Comparison of ENCODE assay signal across 8 cellular contexts in genomic region chr9:91131433-91131839, GRCh38.
DNase-seq lines count a peak whose midpoint lies in the region; ATAC-seq, FAIRE-seq and TF ChIP-seq lines count a peak whose summit lies in the region.

No MANE protein-coding gene starts in this region.

- H3K9me3 ChIP-seq in lower lobe of right lung (no peaks in the 10 kb centered on the region), upper lobe of right lung (no peaks in the 10 kb centered on the region)

- CTCF ChIA-PET in activated naive CD4-positive, alpha-beta T cell treated with anti-CD3 and anti-CD28 coated beads for 36 hours (lab: Charles Lee), result interaction anchor here (0.6 to 1.6 kb wide), 5 partner anchors 12 to 295 kb away, joined by 3 to 10 read pairs (median 3); no protein-coding TSS in a partner anchor

- peak; percentile 60 for ATAC-seq in GM18867 (IDR thresholded peaks at IDR 0.05; ENCODE audit: unreplicated experiment)
- peak; percentile 69 to 79 for ATAC-seq in lower lobe of right lung
- peak; percentile 70 for ATAC-seq in upper lobe of right lung
- ATAC-seq in GM19035 (IDR thresholded peaks at IDR 0.05; ENCODE audit: unreplicated experiment), result no peak

- H3K4me3 Mint-ChIP-seq in activated naive CD4-positive, alpha-beta T cell treated with anti-CD3 and anti-CD28 coated beads for 36 hours, result no peak overlapping the region

- H3K4me1 Mint-ChIP-seq in activated naive CD4-positive, alpha-beta T cell treated with anti-CD3 and anti-CD28 coated beads for 36 hours (ENCODE audit: low read depth), result peaks cover 15% of the 10 kb centered on the region

- H3K36me3 ChIP-seq in lower lobe of right lung, result no peaks in the 10 kb centered on the region
- H3K36me3 ChIP-seq in upper lobe of right lung, result no peaks in the 10 kb centered on the region

- H3K27me3 ChIP-seq in lower lobe of right lung (ENCODE audit: low read depth), result no peaks in the 10 kb centered on the region
- no peaks in the 10 kb centered on the region for H3K27me3 ChIP-seq in upper lobe of right lung

- TF ChIP-seq CTCF in NB4 (IDR thresholded peaks at IDR 0.05; ENCODE audit: low read depth, low read length) (no peak), lower lobe of right lung (IDR thresholded peaks at IDR 0.05) (no peak), upper lobe of right lung (IDR thresholded peaks at IDR 0.05) (no peak)

- FAIRE-seq in GM12892 (lab: Jason Lieb, UNC), result no peak

- intact Hi-C loops in activated naive CD4-positive, alpha-beta T cell treated with anti-CD3 and anti-CD28 coated beads for 36 hours (cut with micrococcal nuclease), result loop anchor here (1.0 to 2.0 kb wide), 7 partner anchors 16 to 83 kb away; no protein-coding TSS in a partner anchor
- intact Hi-C loops in lower lobe of right lung (cut with DNase I), result no loop called here
- intact Hi-C loops in upper lobe of right lung (cut with DNase I), result no loop called here

- no peak overlapping the region for H3K27ac ChIP-seq in lower lobe of right lung
- no peak overlapping the region for H3K27ac ChIP-seq in upper lobe of right lung

- no peaks in the 10 kb centered on the region for H3K9me3 Mint-ChIP-seq in activated naive CD4-positive, alpha-beta T cell treated with anti-CD3 and anti-CD28 coated beads for 36 hours

- peak overlapping the region; percentile 82 for H3K27ac Mint-ChIP-seq in activated naive CD4-positive, alpha-beta T cell treated with anti-CD3 and anti-CD28 coated beads for 36 hours

- DNase-seq in NB4 (ENCODE audit: low read depth) (peak; percentile 91), lower lobe of right lung (no peak), upper lobe of right lung (no peak), NCI-H1105 treated with DMSO at 0.1 percent for 48 hours (lab: John Stamatoyannopoulos, UW) (no peak), GM12892 (ENCODE audit: insufficient read length) (no peak)
- peak; percentile 86 for DNase-seq in activated naive CD4-positive, alpha-beta T cell treated with anti-CD3 and anti-CD28 coated beads for 36 hours

- H3K4me1 ChIP-seq in lower lobe of right lung (no peaks in the 10 kb centered on the region), upper lobe of right lung (no peaks in the 10 kb centered on the region)

- no peaks in the 10 kb centered on the region for H3K36me3 Mint-ChIP-seq in activated naive CD4-positive, alpha-beta T cell treated with anti-CD3 and anti-CD28 coated beads for 36 hours (ENCODE audit: low read depth)

- H3K27me3 Mint-ChIP-seq in activated naive CD4-positive, alpha-beta T cell treated with anti-CD3 and anti-CD28 coated beads for 36 hours (ENCODE audit: low read depth), result peaks cover 11% of the 10 kb centered on the region

- TF ChIP-seq POLR2A in NB4 (IDR thresholded peaks at IDR 0.05; ENCODE audit: extremely low read depth, insufficient read length) (no peak), GM12892 (IDR thresholded peaks at IDR 0.05; ENCODE audit: low read depth, low read length) (no peak)

- H3K4me3 ChIP-seq in NB4 (ENCODE audit: low read depth, low read length) (no peak overlapping the region), lower lobe of right lung (no peak overlapping the region), upper lobe of right lung (no peak overlapping the region)

Comparison
In these comparisons a context has a peak if more than half of its experiments do, and no peak if none do; other contexts are left out.
1. DNase-seq: peak in NB4 (single experiment) and activated naive CD4-positive, alpha-beta T cell treated with anti-CD3 and anti-CD28 coated beads for 36 hours (single experiment); none in lower lobe of right lung (single experiment), upper lobe of right lung (single experiment), NCI-H1105 treated with DMSO at 0.1 percent for 48 hours (single experiment) and GM12892 (single experiment).